In genomic region chr12:64039285-64039871, GRCh38 we compare ENCODE assay signal across 9 cellular contexts.
DNase-seq lines count a peak whose midpoint lies in the region; ATAC-seq, FAIRE-seq and TF ChIP-seq lines count a peak whose summit lies in the region.
"Had no signal": no experiment of that assay in that cellular context is flagged by ENCODE, and none has a peak within 500 bp of the region (broad histone marks: within the 10 kb centered on the region; RNA-seq: fewer than 3 reads in every experiment).

No MANE protein-coding gene starts in this region.

- no peak for ATAC-seq in HG03025 (IDR thresholded peaks at IDR 0.05; ENCODE audit: low FRiP score, unreplicated experiment)

- intact Hi-C loops in prostate gland (cut with DNase I), result no loop called here

- TF ChIP-seq POLR2A in H54 (IDR thresholded peaks at IDR 0.05; ENCODE audit: low read depth, low read length), result no peak
- TF ChIP-seq POLR2A in prostate gland (IDR thresholded peaks at IDR 0.05), result no peak

- no peak overlapping the region for H3K27ac Mint-ChIP-seq in activated T-cell treated with anti-CD3 and anti-CD28 coated beads, Interleukin-2, amount 50 U/mL, for 24 hours
- H3K27ac Mint-ChIP-seq: T-helper 1 cell treated with Interleukin-12 subunit alpha and Interleukin-12 subunit beta and Interleukin-4 antibody, amounts not matched to agents 30 μg/mL and 1 μg/mL, for 36 hours had no signal

- no peak overlapping the region for H3K4me3 Mint-ChIP-seq in activated T-cell treated with anti-CD3 and anti-CD28 coated beads, Interleukin-2, amount 50 U/mL, for 24 hours
- H3K4me3 Mint-ChIP-seq: T-helper 1 cell treated with Interleukin-12 subunit alpha and Interleukin-12 subunit beta and Interleukin-4 antibody, amounts not matched to agents 30 μg/mL and 1 μg/mL, for 36 hours had no signal

- H3K36me3 Mint-ChIP-seq in activated T-cell treated with anti-CD3 and anti-CD28 coated beads, Interleukin-2, amount 50 U/mL, for 24 hours (ENCODE audit: low read depth), result no peaks in the 10 kb centered on the region

- no peaks in the 10 kb centered on the region for H3K27me3 ChIP-seq in prostate gland (replicated peaks; ENCODE audit: insufficient read depth)

- no peaks in the 10 kb centered on the region for H3K9me3 ChIP-seq in prostate gland

- H3K36me3 ChIP-seq in prostate gland, result no peaks in the 10 kb centered on the region

- H3K4me3 ChIP-seq in fibroblast of the aortic adventitia (ENCODE audit: low read depth, low read length) (peak overlapping the region; percentile 23), prostate gland (no peak overlapping the region)

- H3K4me1 ChIP-seq in prostate gland (replicated peaks), result no peaks in the 10 kb centered on the region

- WGBS in prostate gland, result 14% methylated on average over 7 of the region's 7 CpGs

- FAIRE-seq in H54 (lab: Jason Lieb, UNC), result peak; percentile 33

- no peak for DNase-seq in H54 (ENCODE audit: insufficient read length, low spot score)
- peak; percentile 95 for DNase-seq in NCI-H774 (lab: John Stamatoyannopoulos, UW)
- DNase-seq in fibroblast of the aortic adventitia (ENCODE audit: low read depth), result peak; percentile 71
- DNase-seq in prostate gland (ENCODE audit: low spot score), result peak; percentile 5
- no peak for DNase-seq in iPS-NIHi11 (ENCODE audit: low spot score)
- DNase-seq in stimulated activated naive CD4-positive, alpha-beta T cell treated with Interleukin-2 at 50 U/mL for 16 hours (lab: John Stamatoyannopoulos, UW), result no peak
- DNase-seq in activated T-cell treated with anti-CD3 and anti-CD28 coated beads, Interleukin-2, amount 50 U/mL, for 24 hours, result no peak

- H3K27me3 Mint-ChIP-seq in activated T-cell treated with anti-CD3 and anti-CD28 coated beads, Interleukin-2, amount 50 U/mL, for 24 hours, result no peaks in the 10 kb centered on the region

- no peaks in the 10 kb centered on the region for H3K9me3 Mint-ChIP-seq in activated T-cell treated with anti-CD3 and anti-CD28 coated beads, Interleukin-2, amount 50 U/mL, for 24 hours
- H3K9me3 Mint-ChIP-seq: T-helper 1 cell treated with Interleukin-12 subunit alpha and Interleukin-12 subunit beta and Interleukin-4 antibody, amounts not matched to agents 30 μg/mL and 1 μg/mL, for 36 hours had no signal

- peak overlapping the region in 1 of 2 donors; percentile 35 for H3K27ac ChIP-seq in prostate gland

- no peaks in the 10 kb centered on the region for H3K4me1 Mint-ChIP-seq in activated T-cell treated with anti-CD3 and anti-CD28 coated beads, Interleukin-2, amount 50 U/mL, for 24 hours (ENCODE audit: low read depth)

- no peak for TF ChIP-seq CTCF in fibroblast of the aortic adventitia (IDR thresholded peaks at IDR 0.05; ENCODE audit: insufficient read depth, low read length)
- no peak for TF ChIP-seq CTCF in prostate gland (IDR thresholded peaks at IDR 0.05)

Comparison
In these comparisons a context has a peak if more than half of its experiments do, and no peak if none do; other contexts are left out.
1. DNase-seq: peak in NCI-H774 (single experiment), fibroblast of the aortic adventitia (single experiment) and prostate gland (single experiment); none in H54 (single experiment), iPS-NIHi11 (single experiment), stimulated activated naive CD4-positive, alpha-beta T cell treated with Interleukin-2 at 50 U/mL for 16 hours (single experiment) and activated T-cell treated with anti-CD3 and anti-CD28 coated beads, Interleukin-2, amount 50 U/mL, for 24 hours (single experiment).